Comparison of ENCODE assay signal across 23 cellular contexts in genomic region chr19:9735986-9736385, GRCh38. TPM values are rescaled to one million over a fixed set of nuclear protein-coding genes. Genes with fewer than 3 reads are reported as not detected.
A peak's percentile ranks its signal among the peaks of the same experiment; 100 is the strongest.
DNase-seq lines count a peak whose midpoint lies in the region; ATAC-seq, FAIRE-seq and TF ChIP-seq lines count a peak whose summit lies in the region.
"Had no signal": no experiment of that assay in that cellular context is flagged by ENCODE, and none has a peak within 500 bp of the region (broad histone marks: within the 10 kb centered on the region; RNA-seq: fewer than 3 reads in every experiment).

No MANE protein-coding gene starts in this region.

- H4K20me1 ChIP-seq in DND-41 (ENCODE audit: insufficient read depth, low read length): no peaks in the 10 kb centered on the region
- no peaks in the 10 kb centered on the region for H4K20me1 ChIP-seq in K562 (replicated peaks; ENCODE audit: control insufficient read depth, insufficient read depth, low read length)

- DNase-seq in DND-41 (no peak), H7 (peak; percentile 56), K562 (ENCODE audit: extremely low read depth in 1 of 4, low spot score in 3 of 4) (peak; percentile 23 to 61 (median 39)), iPS-NIHi11 (ENCODE audit: low spot score) (peak; percentile 5), Right ventricle myocardium superior (no peak), NOMO-1 treated with dmso at 0.1 percent for 144 hours (lab: John Stamatoyannopoulos, UW; ENCODE audit: unreplicated experiment) (no peak)
- no peak for DNase-seq in NK-92 treated with Interleukin-12 subunit alpha and Interleukin-12 subunit beta, amount 100 ng/mL, for 24 hours (lab: John Stamatoyannopoulos, UW)
- DNase-seq: ACHN; CD4-positive, alpha-beta T cell; GDM1; GM23248; HFFc6; KG1 had no signal

- H3K27me3 ChIP-seq in DND-41 (ENCODE audit: insufficient read depth, low read length, poor library complexity): no peaks in the 10 kb centered on the region
- no peaks in the 10 kb centered on the region for H3K27me3 ChIP-seq in H7 (ENCODE audit: control insufficient read depth, insufficient read depth, low read length)
- no peaks in the 10 kb centered on the region for H3K27me3 ChIP-seq in K562 (ENCODE audit: control insufficient read depth in 2 of 2, insufficient read depth in 2 of 2, low read length in 2 of 2)

- CTCF ChIA-PET in K562 (lab: Yijun Ruan, JAX; ENCODE audit: low intra/inter-chr PET ratio): no interaction called here

- FAIRE-seq in K562 (lab: Jason Lieb, UNC): no peak
- FAIRE-seq: A204.1, D721Med, GM12892, GM18507, H54, HepG2 had no signal

- no peaks in the 10 kb centered on the region for H3K4me1 ChIP-seq in DND-41 (ENCODE audit: insufficient read depth, low read length)
- H3K4me1 ChIP-seq in K562 (replicated peaks in 1 of 2; ENCODE audit: control insufficient read depth in 2 of 2, insufficient read depth in 2 of 2, low read length in 2 of 2): peaks cover 0 to 4% of the 10 kb centered on the region in 2 experiments; a peak in 1 of 5 replicates
- H3K4me1 ChIP-seq: Caco-2 had no signal

- no TSS peak for BruUV-seq in K562 (replicated peaks; lab: Mats Ljungman, UMichigan)

- no peak for TF ChIP-seq EP300 in K562 (IDR thresholded peaks at IDR 0.05; ENCODE audit: low read length)

- in situ Hi-C loops in K562 (cut with MboI): no loop called here

- H3K9ac ChIP-seq in DND-41 (ENCODE audit: low read depth, low read length): no peak overlapping the region
- H3K9ac ChIP-seq in K562 (ENCODE audit: insufficient read depth in 1 of 2, low read depth in 2 of 2, low read length in 2 of 2): no peak overlapping the region; a peak in 1 of 4 replicates
- H3K9ac ChIP-seq: GM23248 had no signal

- ATAC-seq in DND-41 (ENCODE audit: insufficient read depth, low read depth) (no peak), K562 (peak; percentile 85), GM18907 (IDR thresholded peaks at IDR 0.05; ENCODE audit: unreplicated experiment) (no peak), Right ventricle myocardium superior (ENCODE audit: poor library complexity) (no peak)
- ATAC-seq: HCT116, HepG2 had no signal

- WGBS in K562 (ENCODE audit: insufficient coverage, low coverage, missing lambda C conversion rate): 11% methylated on average over 10 of the region's 10 CpGs

- no peak for TF ChIP-seq RAD21 in K562 (CRISPR knock-in tag; conservative IDR thresholded peaks at IDR 0.05 in 1 of 2, IDR thresholded peaks at IDR 0.05 in 1 of 2)

- H3K4me2 ChIP-seq in DND-41 (ENCODE audit: insufficient read depth, low read length) (no peak overlapping the region), K562 (ENCODE audit: insufficient read depth, low read length) (no peak overlapping the region)

- no peaks in the 10 kb centered on the region for H3K79me2 ChIP-seq in DND-41 (ENCODE audit: insufficient read depth, low read length)
- H3K79me2 ChIP-seq in K562 (ENCODE audit: control insufficient read depth, insufficient read depth, low read length): no peaks in the 10 kb centered on the region

- H3K4me3 ChIP-seq in DND-41 (ENCODE audit: low read depth in 1 of 2, low read length in 2 of 2): no peak overlapping the region
- no peak overlapping the region for H3K4me3 ChIP-seq in H7 (ENCODE audit: insufficient read depth, low read depth, low read length)
- no peak overlapping the region for H3K4me3 ChIP-seq in K562
- H3K4me3 ChIP-seq: GM23248 had no signal

- intact Hi-C loops in K562 (cut with micrococcal nuclease) (no loop called here), Right ventricle myocardium superior (cut with DNase I) (no loop called here)

- H3K9me1 ChIP-seq in K562 (ENCODE audit: control insufficient read depth, insufficient read depth, low read length): no peaks in the 10 kb centered on the region

- H3K27ac ChIP-seq in DND-41 (ENCODE audit: low read length) (no peak overlapping the region), K562 (ENCODE audit: extremely low read depth, low read depth, low read length) (no peak overlapping the region)
- H3K27ac ChIP-seq: C4-2B, GM23248 had no signal

- H3K36me3 ChIP-seq in DND-41 (ENCODE audit: insufficient read depth, low read length) (no peaks in the 10 kb centered on the region), H7 (replicated peaks; ENCODE audit: control insufficient read depth, insufficient read depth, low read length) (no peaks in the 10 kb centered on the region), K562 (ENCODE audit: control insufficient read depth, insufficient read depth, low read length) (no peaks in the 10 kb centered on the region)

- H2AFZ ChIP-seq in DND-41 (ENCODE audit: low read depth, low read length) (peak overlapping the region; percentile 27; the same call in 1 of the 2 replicates), K562 (ENCODE audit: low read depth, low read length) (peak overlapping the region; percentile 47; the same call in 1 of the 2 replicates)
- H2AFZ ChIP-seq: GM23248 had no signal

- no peak for TF ChIP-seq POLR2A in K562 (conservative IDR thresholded peaks at IDR 0.05)

- H3K9me3 ChIP-seq in DND-41 (ENCODE audit: insufficient read depth, low read length, severe bottlenecking) (no peaks in the 10 kb centered on the region), K562 (replicated peaks; ENCODE audit: control insufficient read depth, insufficient read depth, low read depth, low read length) (no peaks in the 10 kb centered on the region)
- H3K9me3 ChIP-seq: Caco-2 had no signal

- POLR2A ChIA-PET in K562 (lab: Yijun Ruan, JAX): interaction anchor here (0.6 to 1.0 kb wide), 3 partner anchors 8 to 100 kb away, joined by 3 to 4 read pairs (median 3); no protein-coding TSS in a partner anchor

- TF ChIP-seq CTCF in DND-41 (IDR thresholded peaks at IDR 0.05; ENCODE audit: borderline replicate concordance, extremely low read depth, low read length, poor library complexity, severe bottlenecking) (no peak), K562 (IDR thresholded peaks at IDR 0.05 in 2 of 3, conservative IDR thresholded peaks at IDR 0.05 in 1 of 3; ENCODE audit: insufficient read depth in 2 of 3, low read depth in 1 of 3, low read length in 3 of 3) (no peak)

TF ChIP-seq in K562, 482 proteins besides CTCF, POLR2A, EP300 and RAD21:
- TF ChIP-seq FOXK2 (conservative IDR thresholded peaks at IDR 0.05 in 1 of 2, IDR thresholded peaks at IDR 0.05 in 1 of 2; ENCODE audit: low read depth in 2 of 2): no peak
- no peak for TF ChIP-seq NFATC3 (IDR thresholded peaks at IDR 0.05)
- TF ChIP-seq, protein P1, sequence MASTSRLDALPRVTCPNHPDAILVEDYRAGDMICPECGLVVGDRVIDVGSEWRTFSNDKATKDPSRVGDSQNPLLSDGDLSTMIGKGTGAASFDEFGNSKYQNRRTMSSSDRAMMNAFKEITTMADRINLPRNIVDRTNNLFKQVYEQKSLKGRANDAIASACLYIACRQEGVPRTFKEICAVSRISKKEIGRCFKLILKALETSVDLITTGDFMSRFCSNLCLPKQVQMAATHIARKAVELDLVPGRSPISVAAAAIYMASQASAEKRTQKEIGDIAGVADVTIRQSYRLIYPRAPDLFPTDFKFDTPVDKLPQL (IDR thresholded peaks at IDR 0.05; ENCODE audit: extremely low read depth, insufficient read length): no peak
- TF ChIP-seq ZNF12 (CRISPR knock-in tag; IDR thresholded peaks at IDR 0.05): no peak

RNA-seq across cellular contexts. Expression of gene ZNF846, which starts 32.6 kb away (rescaled TPM):
- 3.9 and 8.6 TPM in 2 replicates for total RNA-seq in H7 (2014; rRNA removed; shearing (Covaris generic))
- 16.6 and 37.0 TPM in 2 replicates for total RNA-seq in K562 (2011; cell fraction: chromatin; rRNA removed; ENCODE audit: low replicate concordance)
- total RNA-seq in K562 (2011; cell fraction: nucleolus; rRNA removed): 12.7 and 14.3 TPM in 2 replicates
- 18.8 and 24.1 TPM in 2 replicates for total RNA-seq in K562 (2011; cell fraction: nucleoplasm; rRNA removed)
- total RNA-seq in K562 (2014; rRNA removed): 4.5 and 5.2 TPM in 2 replicates
- total RNA-seq in K562 (2014; rRNA removed; fragmentation: Illumina TruSeq; extraction: Trizol): 8.5 and 8.6 TPM in 2 replicates
- total RNA-seq in K562 (2015; rRNA removed; fragmentation: Illumina TruSeq; extraction: Trizol): 6.8 and 8.7 TPM in 2 replicates
- 5.1 and 7.8 TPM in 2 replicates for total RNA-seq in K562 (2021)
- 6.0 and 8.5 TPM in 2 replicates for polyA plus RNA-seq in K562 (2011; rRNA removed)
- 3.3 and 4.8 TPM in 2 replicates for polyA plus RNA-seq in K562 (2011; cell fraction: cytosol; rRNA removed)
- polyA plus RNA-seq in K562 (2011; cell fraction: nucleus; rRNA removed): 8.7 and 13.1 TPM in 2 replicates
- polyA plus RNA-seq in K562 (2012): 7.9 and 10.4 TPM in 2 replicates
- 6.2 and 6.8 TPM in 2 replicates for polyA plus RNA-seq in K562 (2014; fragmentation: Illumina TruSeq; extraction: Trizol)
- polyA plus RNA-seq in K562 (2014; fragmentation: Nextera tagmentation; extraction: Ambion mirVana): 1 to 10 TPM; 4.1 to 4.5 TPM
- 8.6 and 11.1 TPM in 2 replicates for polyA plus RNA-seq in K562 (2014; rRNA removed)
- polyA minus RNA-seq in K562 (2011; rRNA and poly(A)+ RNA removed): 9.9 and 11.9 TPM in 2 replicates
- polyA minus RNA-seq in K562 (2011; cell fraction: cytosol; rRNA and poly(A)+ RNA removed): 2.0 and 4.5 TPM in 2 replicates
- 9.2 and 10.4 TPM in 2 replicates for polyA minus RNA-seq in K562 (2011; cell fraction: nucleus; rRNA and poly(A)+ RNA removed)
- 9.1 TPM for total RNA-seq in Right ventricle myocardium superior

Comparison
In these comparisons a context has a peak if more than half of its experiments do, and no peak if none do; other contexts are left out.
1. DNase-seq: peak in H7 (single experiment), K562 (4 of 4) and iPS-NIHi11 (single experiment); none in DND-41 (single experiment), NK-92 treated with Interleukin-12 subunit alpha and Interleukin-12 subunit beta, amount 100 ng/mL, for 24 hours (single experiment), Right ventricle myocardium superior (single experiment) and NOMO-1 treated with dmso at 0.1 percent for 144 hours (single experiment).